Comparison of ENCODE assay signal across 30 cellular contexts in the genomic region with DNA sequence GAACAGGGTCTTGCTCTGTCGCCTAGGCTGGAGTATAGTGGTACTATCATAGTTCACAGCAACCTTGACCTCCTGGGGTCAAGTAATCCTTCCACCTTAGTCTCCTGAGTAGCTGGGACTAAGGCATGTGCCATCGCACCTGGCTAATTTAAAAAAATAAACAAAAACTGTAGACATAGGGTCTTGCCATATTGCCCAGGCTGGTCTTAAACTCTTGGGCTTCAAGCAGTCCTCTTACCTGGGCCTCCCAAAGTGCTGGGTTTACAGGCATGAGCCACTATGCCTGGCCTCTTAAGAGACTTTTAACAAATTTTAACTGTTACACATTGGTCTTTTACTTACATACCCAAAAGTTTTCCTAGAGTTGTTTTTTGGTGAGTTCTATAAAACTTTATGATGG.
"Had no signal": no experiment of that assay in that cellular context is flagged by ENCODE, and none has a peak within 500 bp of the region (broad histone marks: within the 10 kb centered on the region; RNA-seq: fewer than 3 reads in every experiment).

No MANE protein-coding gene starts in this region.

- H3K9ac ChIP-seq: neural progenitor cell, parathyroid adenoma had no signal

- H3K4me1 Mint-ChIP-seq: neural progenitor cell had no signal

- H3K27me3 Mint-ChIP-seq: dendritic cell treated with granulocyte-macrophage colony-stimulating factor and Interleukin-4, amounts not matched to agents 40 ng/mL and 50 ng/mL, for 4 days; naive thymus-derived CD4-positive, alpha-beta T cell; stimulated activated memory B cell treated with anti-CD40 and anti-IgM and Interleukin-4, amounts not matched to agents 10 μg/mL and 1 μg/mL and 100 μg/mL, for 72 hours had no signal

- H3K4me1 ChIP-seq: parathyroid adenoma, psoas muscle, testis had no signal

- H3K27ac Mint-ChIP-seq: dendritic cell treated with granulocyte-macrophage colony-stimulating factor and Interleukin-4, amounts not matched to agents 40 ng/mL and 50 ng/mL, for 4 days; naive thymus-derived CD4-positive, alpha-beta T cell; nephron; neural progenitor cell; stimulated activated memory B cell treated with anti-CD40 and anti-IgM and Interleukin-4, amounts not matched to agents 10 μg/mL and 1 μg/mL and 100 μg/mL, for 72 hours had no signal

- H3K36me3 ChIP-seq: colonic mucosa, esophagus muscularis mucosa, gastroesophageal sphincter, heart left ventricle, left lung, neural progenitor cell, spleen, tibial artery, upper lobe of left lung had no signal

- H3K9me3 ChIP-seq: colonic mucosa, esophagus muscularis mucosa, gastroesophageal sphincter, heart left ventricle, left lung, psoas muscle, spleen, testis, tibial artery, upper lobe of left lung had no signal

- H3K4me3 ChIP-seq: colonic mucosa, esophagus muscularis mucosa, gastroesophageal sphincter, heart left ventricle, hepatocyte, left lung, neural progenitor cell, psoas muscle, skin epidermis, spleen, testis, tibial artery, upper lobe of left lung had no signal

- FAIRE-seq: endothelial cell of umbilical vein, urothelium cell line had no signal

- DNase-seq: colonic mucosa; effector memory CD4-positive, alpha-beta T cell; foreskin keratinocyte; heart left ventricle; kidney; left cardiac atrium; left lung; mesendoderm; midbrain; naive thymus-derived CD4-positive, alpha-beta T cell; psoas muscle; right cardiac atrium; spleen; stimulated activated CD4-positive, alpha-beta T cell treated with anti-CD3 and anti-CD28 coated beads, Interleukin-4, amount 100 ng/mL, for 4 hours; stimulated activated naive CD8-positive, alpha-beta T cell treated with anti-CD3 and anti-CD28 coated beads, Interleukin-15, Interleukin-2, amounts not matched to agents 100 U/mL and 50 U/mL, for 24 hours; substantia nigra; testis; tibial artery; upper lobe of left lung had no signal

- H3K4me2 ChIP-seq: hepatocyte, neural progenitor cell had no signal

- H2AFZ ChIP-seq: hepatocyte, neural progenitor cell, parathyroid adenoma had no signal

- H3K27me3 ChIP-seq: colonic mucosa, esophagus muscularis mucosa, foreskin keratinocyte, gastroesophageal sphincter, heart left ventricle, hepatocyte, left lung, neural progenitor cell, spleen, testis, tibial artery, upper lobe of left lung had no signal

- H3K4me3 Mint-ChIP-seq: dendritic cell treated with granulocyte-macrophage colony-stimulating factor and Interleukin-4, amounts not matched to agents 40 ng/mL and 50 ng/mL, for 4 days; nephron; neural progenitor cell; stimulated activated memory B cell treated with anti-CD40 and anti-IgM and Interleukin-4, amounts not matched to agents 10 μg/mL and 1 μg/mL and 100 μg/mL, for 72 hours had no signal

- H3K27ac ChIP-seq: colonic mucosa, esophagus muscularis mucosa, foreskin keratinocyte, gastroesophageal sphincter, heart left ventricle, hepatocyte, left lung, neural progenitor cell, parathyroid adenoma, psoas muscle, skin epidermis, spleen, testis, tibial artery, upper lobe of left lung had no signal

- ATAC-seq: foreskin keratinocyte; gastroesophageal sphincter; heart left ventricle; left cardiac atrium; left lung; naive thymus-derived CD4-positive, alpha-beta T cell; psoas muscle; right cardiac atrium; stimulated activated memory B cell treated with anti-CD40 and anti-IgM and Interleukin-4, amounts not matched to agents 10 μg/mL and 1 μg/mL and 100 μg/mL, for 72 hours; stimulated activated naive CD8-positive, alpha-beta T cell treated with anti-CD3 and anti-CD28 coated beads, Interleukin-15, Interleukin-2, amounts not matched to agents 100 U/mL and 50 U/mL, for 24 hours had no signal

- H3K9me3 Mint-ChIP-seq: dendritic cell treated with granulocyte-macrophage colony-stimulating factor and Interleukin-4, amounts not matched to agents 40 ng/mL and 50 ng/mL, for 4 days; naive thymus-derived CD4-positive, alpha-beta T cell; nephron; stimulated activated memory B cell treated with anti-CD40 and anti-IgM and Interleukin-4, amounts not matched to agents 10 μg/mL and 1 μg/mL and 100 μg/mL, for 72 hours had no signal
